ENCODE assay signal across 1 cellular context in genomic region chr16:68444058-68444657, GRCh38.
TF ChIP-seq lines count a peak whose summit lies in the region.

No MANE protein-coding gene starts in this region.

TF ChIP-seq in SK-N-SH, 30 proteins besides CTCF, POLR2A, EP300 and RAD21 (continued from another document):
- TF ChIP-seq REST (IDR thresholded peaks at IDR 0.05; ENCODE audit: low read depth, low read length) = peak; percentile 97
- no peak for TF ChIP-seq RCOR1 (IDR thresholded peaks at IDR 0.05; ENCODE audit: low read length)
- TF ChIP-seq MXI1 (IDR thresholded peaks at IDR 0.05; ENCODE audit: low read depth, low read length) = no peak
- no peak for TF ChIP-seq MEF2A (IDR thresholded peaks at IDR 0.05; ENCODE audit: borderline replicate concordance, low read depth)
